27 cellular contexts compared by ENCODE assay signal in genomic region chr2:37338933-37339332, GRCh38. TPM values are rescaled to one million over a fixed set of nuclear protein-coding genes. Genes with fewer than 3 reads are reported as not detected.
"Had no signal": no experiment of that assay in that cellular context is flagged by ENCODE, and none has a peak within 500 bp of the region (broad histone marks: within the 10 kb centered on the region; RNA-seq: fewer than 3 reads in every experiment).

No MANE protein-coding gene starts in this region.

- H3K27ac ChIP-seq: brain microvascular endothelial cell, coronary artery, dorsolateral prefrontal cortex, gastrocnemius medialis, hepatocyte, pancreas, prostate gland, stomach, tibial artery had no signal

- H3K4me1 Mint-ChIP-seq: neural crest cell had no signal

- ATAC-seq: activated CD4-positive, alpha-beta T cell treated with anti-CD3 and anti-CD28 coated beads for 36 hours; activated T-helper 17 cell treated with anti-CD3 and anti-CD28 coated beads, Interleukin-2, amount 50 U/mL, for 72 hours; gastrocnemius medialis; left colon; naive thymus-derived CD4-positive, alpha-beta T cell; pancreas had no signal

- H3K4me1 ChIP-seq: pancreas, prostate gland had no signal

- H2AFZ ChIP-seq: hepatocyte had no signal

- H3K4me3 ChIP-seq: coronary artery, dorsolateral prefrontal cortex, gastrocnemius medialis, hepatocyte, pancreas, prostate gland, stomach, tibial artery had no signal

- DNase-seq: activated B cell treated with CpG ODN at 0.5 μM for 24 hours; activated CD4-positive, alpha-beta T cell treated with anti-CD3 and anti-CD28 coated beads for 36 hours; activated CD8-positive, alpha-beta memory T cell treated with anti-CD3 and anti-CD28 coated beads for 24 hours; activated gamma-delta T cell treated with Interleukin-2 at 50 U/mL for 16 hours; activated naive CD4-positive, alpha-beta T cell treated with anti-CD3 and anti-CD28 coated beads, Interleukin-2, amount 50 U/mL, for 16 hours; activated T-cell treated with anti-CD3 and anti-CD28 coated beads, Interleukin-2, amount 50 U/mL, for 4 hours; amniotic stem cell; brain microvascular endothelial cell; dorsolateral prefrontal cortex; effector memory CD4-positive, alpha-beta T cell; gastrocnemius medialis; kidney; left colon; mammary epithelial cell; midbrain; naive thymus-derived CD4-positive, alpha-beta T cell; nucleus accumbens; pancreas; stomach; T-helper 1 cell; tibial artery had no signal

- H3K79me2 ChIP-seq: hepatocyte had no signal

- H3K27me3 ChIP-seq: brain microvascular endothelial cell, dorsolateral prefrontal cortex, gastrocnemius medialis, hepatocyte, pancreas, stomach, tibial artery had no signal

- H3K9me3 ChIP-seq: gastrocnemius medialis, pancreas, prostate gland, stomach, tibial artery had no signal

- H3K4me2 ChIP-seq: hepatocyte had no signal

- H3K27ac Mint-ChIP-seq: activated B cell treated with CpG ODN at 0.5 μM for 24 hours; activated CD4-positive, alpha-beta T cell treated with anti-CD3 and anti-CD28 coated beads for 36 hours; activated T-helper 17 cell treated with anti-CD3 and anti-CD28 coated beads, Interleukin-2, amount 50 U/mL, for 72 hours; naive thymus-derived CD4-positive, alpha-beta T cell; T-helper 2 cell treated with Interferon-gamma antibody and Interleukin-4, amounts not matched to agents 5 μg/mL and 100 μg/mL, for 36 hours had no signal

- H3K36me3 ChIP-seq: brain microvascular endothelial cell, gastrocnemius medialis, pancreas, prostate gland, stomach, tibial artery had no signal

- H3K9me3 Mint-ChIP-seq: activated B cell treated with CpG ODN at 0.5 μM for 24 hours; activated T-cell treated with anti-CD3 and anti-CD28 coated beads, Interleukin-2, amount 50 U/mL, for 4 hours; activated T-helper 17 cell treated with anti-CD3 and anti-CD28 coated beads, Interleukin-2, amount 50 U/mL, for 72 hours; naive thymus-derived CD4-positive, alpha-beta T cell; neural crest cell; T-helper 2 cell treated with Interferon-gamma antibody and Interleukin-4, amounts not matched to agents 5 μg/mL and 100 μg/mL, for 36 hours had no signal

- H3K4me3 Mint-ChIP-seq: activated B cell treated with CpG ODN at 0.5 μM for 24 hours; activated CD4-positive, alpha-beta T cell treated with anti-CD3 and anti-CD28 coated beads for 36 hours; activated T-cell treated with anti-CD3 and anti-CD28 coated beads, Interleukin-2, amount 50 U/mL, for 4 hours; activated T-helper 17 cell treated with anti-CD3 and anti-CD28 coated beads, Interleukin-2, amount 50 U/mL, for 72 hours; naive thymus-derived CD4-positive, alpha-beta T cell; neural crest cell; T-helper 2 cell treated with Interferon-gamma antibody and Interleukin-4, amounts not matched to agents 5 μg/mL and 100 μg/mL, for 36 hours had no signal

- H3K27me3 Mint-ChIP-seq: activated B cell treated with CpG ODN at 0.5 μM for 24 hours had no signal

RNA-seq across cellular contexts. Expression of gene QPCT, which starts 5.5 kb away (rescaled TPM):
- total RNA-seq: neural crest cell had no signal
